In the genomic region with DNA sequence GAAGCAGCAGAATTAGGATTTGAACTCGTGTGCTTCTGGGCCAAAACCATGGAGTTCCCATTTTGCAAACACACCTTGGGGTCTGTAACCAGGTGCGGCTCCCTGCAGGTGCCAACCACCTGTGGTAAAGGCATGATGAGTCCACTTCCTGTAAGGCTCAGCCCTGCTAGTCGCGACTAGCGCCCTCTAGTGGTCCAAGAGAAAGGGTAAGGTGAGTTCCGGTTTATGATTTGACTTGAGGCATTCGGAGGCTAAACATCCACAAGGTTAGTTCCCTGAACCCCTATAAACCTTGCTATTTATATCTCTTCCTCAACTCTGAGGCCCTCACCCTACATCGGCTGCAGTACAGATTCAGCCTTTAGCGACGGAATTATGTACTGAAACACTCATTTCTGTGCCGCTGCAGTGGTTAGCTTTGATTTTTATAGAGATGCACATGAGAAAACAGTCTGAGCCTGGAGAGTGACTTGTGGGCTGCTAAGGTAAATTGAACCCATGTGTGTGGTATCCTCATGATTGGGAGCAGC, we compare ENCODE assay signal across 8 cellular contexts.
DNase-seq lines count a peak whose midpoint lies in the region; ATAC-seq and TF ChIP-seq lines count a peak whose summit lies in the region.

No MANE protein-coding gene starts in this region.

- no peaks in the 10 kb centered on the region for H3K36me3 ChIP-seq in naive thymus-derived CD4-positive, alpha-beta T cell (ENCODE audit: control insufficient read depth in 2 of 3, insufficient read depth in 3 of 3, low read length in 3 of 3)
- no peaks in the 10 kb centered on the region for H3K36me3 ChIP-seq in thoracic aorta

- intact Hi-C loops in naive thymus-derived CD4-positive, alpha-beta T cell (cut with micrococcal nuclease): loop anchor here (1.0 to 10.0 kb wide), 4 partner anchors 173 to 419 kb away; a partner anchor contains a TSS

- H3K4me3 Mint-ChIP-seq in naive thymus-derived CD4-positive, alpha-beta T cell: peak overlapping the region in 2 of 10 donors; percentile 28 to 45

- H3K27me3 Mint-ChIP-seq in naive thymus-derived CD4-positive, alpha-beta T cell: no peaks in the 10 kb centered on the region

- no peak overlapping the region for H3K27ac ChIP-seq in naive thymus-derived CD4-positive, alpha-beta T cell (ENCODE audit: low read depth, low read length)
- H3K27ac ChIP-seq in thoracic aorta: no peak overlapping the region

- H3K36me3 Mint-ChIP-seq in naive thymus-derived CD4-positive, alpha-beta T cell: no peaks in the 10 kb centered on the region

- H3K27ac Mint-ChIP-seq in naive thymus-derived CD4-positive, alpha-beta T cell: no peak overlapping the region

- H3K4me3 ChIP-seq in naive thymus-derived CD4-positive, alpha-beta T cell (ENCODE audit: low read length): no peak overlapping the region
- no peak overlapping the region for H3K4me3 ChIP-seq in thoracic aorta

- TF ChIP-seq CTCF in thoracic aorta (IDR thresholded peaks at IDR 0.05): peak; percentile 17

- H3K4me1 ChIP-seq in naive thymus-derived CD4-positive, alpha-beta T cell (ENCODE audit: control insufficient read depth in 2 of 2, insufficient read depth in 2 of 2, low read length in 2 of 2): peaks cover 0 to 8% of the 10 kb centered on the region in 2 donors
- no peaks in the 10 kb centered on the region for H3K4me1 ChIP-seq in thoracic aorta (ENCODE audit: control insufficient read depth in 1 of 2, low read depth in 2 of 2)

- CTCF ChIA-PET in naive thymus-derived CD4-positive, alpha-beta T cell (lab: Charles Lee): no interaction called here

- H3K27me3 ChIP-seq in naive thymus-derived CD4-positive, alpha-beta T cell (ENCODE audit: control insufficient read depth in 2 of 2, insufficient read depth in 2 of 2, low read length in 2 of 2): no peaks in the 10 kb centered on the region
- H3K27me3 ChIP-seq in thoracic aorta (replicated peaks; ENCODE audit: insufficient read depth): no peaks in the 10 kb centered on the region

- ATAC-seq in HG02759 (IDR thresholded peaks at IDR 0.05; ENCODE audit: unreplicated experiment) (peak; percentile 97), thoracic aorta (ENCODE audit: insufficient number of reproducible peaks, low FRiP score, low read depth) (no peak)
- peak; percentile 95 for ATAC-seq in naive thymus-derived CD4-positive, alpha-beta T cell

- no peaks in the 10 kb centered on the region for H3K9me3 ChIP-seq in naive thymus-derived CD4-positive, alpha-beta T cell (ENCODE audit: control insufficient read depth in 2 of 3, low read length in 3 of 3)
- no peaks in the 10 kb centered on the region for H3K9me3 ChIP-seq in thoracic aorta

- H3K9me3 Mint-ChIP-seq in naive thymus-derived CD4-positive, alpha-beta T cell: no peaks in the 10 kb centered on the region

- POLR2A ChIA-PET in naive thymus-derived CD4-positive, alpha-beta T cell (lab: Charles Lee): no interaction called here

- peaks cover 0 to 8% (median 0%) of the 10 kb centered on the region in 7 donors for H3K4me1 Mint-ChIP-seq in naive thymus-derived CD4-positive, alpha-beta T cell

- DNase-seq in SIG-M5 treated with dmso at 0.1 percent for 504 hours (lab: John Stamatoyannopoulos, UW; ENCODE audit: unreplicated experiment) (peak; percentile 48), SIG-M5 (lab: John Stamatoyannopoulos, UW) (no peak), NCI-H1436 (lab: John Stamatoyannopoulos, UW) (peak; percentile 40), thoracic aorta (ENCODE audit: low spot score) (no peak)
- peak; percentile 57 to 65 for DNase-seq in activated CD4-positive, alpha-beta T cell treated with anti-CD3 and anti-CD28 coated beads for 4 hours
- DNase-seq in effector CD4-positive, alpha-beta T cell: peak; percentile 62
- DNase-seq in naive thymus-derived CD4-positive, alpha-beta T cell: peak; percentile 36 to 78 (median 64)

Comparison
In these comparisons a context has a peak if more than half of its experiments do, and no peak if none do; other contexts are left out.
1. DNase-seq: peak in SIG-M5 treated with dmso at 0.1 percent for 504 hours (single experiment), NCI-H1436 (single experiment), activated CD4-positive, alpha-beta T cell treated with anti-CD3 and anti-CD28 coated beads for 4 hours (2 of 2), effector CD4-positive, alpha-beta T cell (single experiment) and naive thymus-derived CD4-positive, alpha-beta T cell (9 of 9); none in SIG-M5 (single experiment) and thoracic aorta (single experiment).